Comparison of ENCODE assay signal across 35 cellular contexts in genomic region chr2:88144271-88144670, GRCh38. TPM values are rescaled to one million over a fixed set of nuclear protein-coding genes. Genes with fewer than 3 reads are reported as not detected.
"Had no signal": no experiment of that assay in that cellular context is flagged by ENCODE, and none has a peak within 500 bp of the region (broad histone marks: within the 10 kb centered on the region; RNA-seq: fewer than 3 reads in every experiment).

No MANE protein-coding gene starts in this region.

- H3K27me3 ChIP-seq: ovary, testis, tibial artery, upper lobe of left lung, uterus had no signal

- H3K9me3 ChIP-seq: ovary, testis had no signal

- ATAC-seq: naive thymus-derived CD8-positive, alpha-beta T cell; natural killer cell treated with Interleukin-12 subunit alpha and Interleukin-12 subunit beta and Interleukin-15 and Interleukin-18, amount 100 ng/mL, for 72 hours; psoas muscle; sciatic nerve; stimulated activated memory B cell treated with anti-CD40 and anti-IgM and Interleukin-4, amounts not matched to agents 10 μg/mL and 1 μg/mL and 100 μg/mL, for 72 hours; stimulated activated naive CD8-positive, alpha-beta T cell treated with anti-CD3 and anti-CD28 coated beads, Interleukin-15, amount 100 ng/mL, for 72 hours; stimulated activated naive CD8-positive, alpha-beta T cell treated with anti-CD3 and anti-CD28 coated beads, Interleukin-15, Interleukin-2, amounts not matched to agents 100 U/mL and 50 U/mL, for 24 hours had no signal

- H3K9ac ChIP-seq: parathyroid adenoma had no signal

- DNase-seq: naive B cell; naive thymus-derived CD8-positive, alpha-beta T cell; nephron progenitor cell; nucleus accumbens; ovary; posterior cingulate gyrus; psoas muscle; right cardiac atrium; spleen; stimulated activated CD4-positive, alpha-beta T cell treated with anti-CD3 and anti-CD28 coated beads, Interleukin-12 subunit alpha, Interleukin-12 subunit beta, amount 100 ng/mL, for 4 hours; stimulated activated CD4-positive, alpha-beta T cell treated with anti-CD3 and anti-CD28 coated beads, Interleukin-1b, Interleukin-23, amount 100 ng/mL, for 48 hours; stimulated activated CD4-positive, alpha-beta T cell treated with anti-CD3 and anti-CD28 coated beads, Interleukin-4, amount 100 ng/mL, for 1 hour; stimulated activated CD4-positive, alpha-beta T cell treated with anti-CD3 and anti-CD28 coated beads, Interleukin-4, amount 100 ng/mL, for 4 hours; stimulated activated CD8-positive, alpha-beta memory T cell treated with anti-CD3 and anti-CD28 coated beads, Interleukin-4, amount 100 ng/mL, for 48 hours; stimulated activated naive CD4-positive, alpha-beta T cell; stimulated activated naive CD8-positive, alpha-beta T cell treated with anti-CD3 and anti-CD28 coated beads, Interleukin-15, amount 100 ng/mL, for 72 hours; stimulated activated naive CD8-positive, alpha-beta T cell treated with anti-CD3 and anti-CD28 coated beads, Interleukin-15, Interleukin-2, amounts not matched to agents 100 U/mL and 50 U/mL, for 24 hours; substantia nigra; testis; tibial artery; trophoblast cell; upper lobe of left lung; uterus had no signal

- H3K4me3 ChIP-seq: ovary, psoas muscle, skin epidermis, smooth muscle cell, spleen, suprapubic skin, testis, tibial artery, upper lobe of left lung, uterus had no signal

- H3K4me1 ChIP-seq: parathyroid adenoma, psoas muscle, spleen, suprapubic skin, testis, tibial artery, upper lobe of left lung, uterus had no signal

- H3K36me3 ChIP-seq: neutrophil, ovary, spleen, suprapubic skin, tibial artery, upper lobe of left lung, uterus had no signal

- H3K27ac ChIP-seq: neutrophil, ovary, parathyroid adenoma, psoas muscle, skin epidermis, spleen, suprapubic skin, testis, tibial artery, upper lobe of left lung, uterus had no signal

RNA-seq across cellular contexts. Expression of gene FABP1, which starts 16.4 kb away (rescaled TPM):
- total RNA-seq: naive thymus-derived CD8-positive, alpha-beta T cell; natural killer cell treated with Interleukin-12 subunit alpha and Interleukin-12 subunit beta and Interleukin-15 and Interleukin-18, amount 100 ng/mL, for 72 hours; neural crest cell; osteoblast; renal cortical epithelial cell; right cardiac atrium; sciatic nerve; smooth muscle cell; spleen; ureter had no signal
